ENCODE assay signal across 8 cellular contexts in genomic region chr1:52926864-52927218, GRCh38. TPM values are rescaled to one million over a fixed set of nuclear protein-coding genes. Genes with fewer than 3 reads are reported as not detected.
A peak's percentile ranks its signal among the peaks of the same experiment; 100 is the strongest.
DNase-seq lines count a peak whose midpoint lies in the region; ATAC-seq and TF ChIP-seq lines count a peak whose summit lies in the region.

No MANE protein-coding gene starts in this region.

- H3K23ac ChIP-seq in mesenchymal stem cell (ENCODE audit: low read length in 2 of 2), result no peak overlapping the region

- peak overlapping the region; percentile 4 for H2BK120ac ChIP-seq in mesenchymal stem cell (ENCODE audit: low read depth, low read length)

- no peaks in the 10 kb centered on the region for H3K9me2 ChIP-seq in GM23338 (ENCODE audit: insufficient read depth)

- peak overlapping the region; percentile 74 for H3K4me3 Mint-ChIP-seq in GM23338

- H3K9me3 Mint-ChIP-seq in GM23338, result peaks cover 2% of the 10 kb centered on the region; the same call in 1 of the 3 replicates

- H3K79me2 ChIP-seq in GM23338 (replicated peaks; ENCODE audit: insufficient read depth), result no peaks in the 10 kb centered on the region

- no peak overlapping the region for H3K27ac Mint-ChIP-seq in GM23338

- WGBS in mesenchymal stem cell, result 33% methylated on average over 11 of the region's 13 CpGs

- H3K4me1 Mint-ChIP-seq in GM23338, result peaks cover 6% of the 10 kb centered on the region

- H3K9me3 ChIP-seq in A673 (ENCODE audit: low read depth, low read length, poor library complexity, severe bottlenecking) (no peaks in the 10 kb centered on the region), ascending aorta (no peaks in the 10 kb centered on the region), mesenchymal stem cell (ENCODE audit: control insufficient read depth, low read length) (no peaks in the 10 kb centered on the region)

- H3K4ac ChIP-seq in mesenchymal stem cell (ENCODE audit: low read depth in 1 of 2, low read length in 2 of 2), result peak overlapping the region in 1 of 2 experiments; percentile 62

- no peak overlapping the region for H3K14ac ChIP-seq in mesenchymal stem cell (ENCODE audit: low read length in 2 of 2)

- no peak overlapping the region for H3K27ac ChIP-seq in A673 (ENCODE audit: low read depth, low read length, poor library complexity, severe bottlenecking)
- H3K27ac ChIP-seq in GM23338 (ENCODE audit: low read depth), result no peak overlapping the region
- peak overlapping the region; percentile 72 to 75 for H3K27ac ChIP-seq in ascending aorta
- H3K27ac ChIP-seq in mesenchymal stem cell (ENCODE audit: low read length, poor library complexity, severe bottlenecking), result no peak overlapping the region

- H2BK12ac ChIP-seq in mesenchymal stem cell (ENCODE audit: low read length in 2 of 2), result peak overlapping the region in 1 of 2 experiments; percentile 90

- TF ChIP-seq CTCF in A673 (conservative IDR thresholded peaks at IDR 0.05; ENCODE audit: low read depth, low read length) (no peak), GM23338 (conservative IDR thresholded peaks at IDR 0.05; ENCODE audit: low read depth in 2 of 2) (no peak), ascending aorta (IDR thresholded peaks at IDR 0.05) (no peak)

- H3K4me3 ChIP-seq in A673 (ENCODE audit: low read depth, low read length, poor library complexity, severe bottlenecking) (peak overlapping the region; percentile 78), GM23338 (peak overlapping the region; percentile 84), ascending aorta (peak overlapping the region; percentile 50 to 73), mesenchymal stem cell (ENCODE audit: insufficient read depth in 1 of 2, low read depth in 1 of 2, low read length in 2 of 2) (peak overlapping the region; percentile 51 to 96)

- H3K4me2 ChIP-seq in GM23338 (peak overlapping the region; percentile 97), mesenchymal stem cell (ENCODE audit: low read length, poor library complexity, severe bottlenecking) (peak overlapping the region; percentile 90)

- no peaks in the 10 kb centered on the region for H3K36me3 ChIP-seq in A673 (ENCODE audit: insufficient read depth, low read length, poor library complexity, severe bottlenecking)
- no peaks in the 10 kb centered on the region for H3K36me3 ChIP-seq in GM23338 (ENCODE audit: insufficient read depth)
- H3K36me3 ChIP-seq in ascending aorta, result no peaks in the 10 kb centered on the region
- peaks cover 0 to 3% of the 10 kb centered on the region in 2 experiments for H3K36me3 ChIP-seq in mesenchymal stem cell (ENCODE audit: control insufficient read depth in 1 of 2, insufficient read depth in 2 of 2, low read depth in 1 of 2, low read length in 2 of 2)

- CTCF ChIA-PET in A673 (lab: Charles Lee), result interaction anchor here (0.6 to 0.7 kb wide), 2 partner anchors 15 to 49 kb away, joined by 3 to 4 read pairs; no protein-coding TSS in a partner anchor

- DNase-seq in A673 (ENCODE audit: low spot score), result no peak
- DNase-seq in GM23338 (ENCODE audit: low spot score), result no peak
- DNase-seq in ascending aorta (ENCODE audit: low spot score in 2 of 2), result no peak
- no peak for DNase-seq in mesenchymal stem cell
- no peak for DNase-seq in kidney tubule cell (ENCODE audit: low spot score)
- no peak for DNase-seq in NCI-H1436 (lab: John Stamatoyannopoulos, UW)
- DNase-seq in activated CD4-positive, alpha-beta T cell treated with anti-CD3 and anti-CD28 coated beads for 48 hours, result no peak

- H2AK5ac ChIP-seq in mesenchymal stem cell (ENCODE audit: low read length, severe bottlenecking), result no peak overlapping the region

- peaks cover 13% of the 10 kb centered on the region for H3K79me1 ChIP-seq in mesenchymal stem cell (replicated peaks; ENCODE audit: low read length, poor library complexity, severe bottlenecking)

- intact Hi-C loops in A673 (cut with micrococcal nuclease; ENCODE audit: unreplicated experiment), result no loop called here
- intact Hi-C loops in ascending aorta (cut with DNase I), result loop anchor here (5.0 to 10.0 kb wide), 4 partner anchors 202 to 562 kb away; partner anchors contain the start of genes CC2D1B, CPT2, ORC1 and PRPF38A

- H4K8ac ChIP-seq in mesenchymal stem cell (ENCODE audit: low read length), result peak overlapping the region; percentile 88

- ATAC-seq in GM23338 (no peak), GM18517 (IDR thresholded peaks at IDR 0.05; ENCODE audit: unreplicated experiment) (no peak)

- H3K27me3 ChIP-seq in A673 (replicated peaks; ENCODE audit: insufficient read depth, low read depth, low read length, poor library complexity) (no peaks in the 10 kb centered on the region), GM23338 (ENCODE audit: insufficient read depth) (peaks cover 61% of the 10 kb centered on the region), ascending aorta (no peaks in the 10 kb centered on the region), mesenchymal stem cell (ENCODE audit: control insufficient read depth in 1 of 2, insufficient read depth in 1 of 2, low read length in 2 of 2) (no peaks in the 10 kb centered on the region)

- peak overlapping the region; percentile 75 for H3K9ac ChIP-seq in mesenchymal stem cell (ENCODE audit: low read length)

- H3F3A ChIP-seq in GM23338 (replicated peaks; ENCODE audit: low read depth), result no peaks in the 10 kb centered on the region

- peaks cover 48% of the 10 kb centered on the region for H3K27me3 Mint-ChIP-seq in GM23338 (ENCODE audit: insufficient read depth, low read depth, poor library complexity)

- no TSS peak for BruUV-seq in A673 (replicated peaks; lab: Mats Ljungman, UMichigan)

- H2AFZ ChIP-seq in GM23338 (peak overlapping the region; percentile 100), mesenchymal stem cell (ENCODE audit: low read depth, low read length) (peak overlapping the region; percentile 96)

- peak overlapping the region; percentile 64 for H4K91ac ChIP-seq in mesenchymal stem cell (ENCODE audit: low read length)

- H3K36me3 Mint-ChIP-seq in GM23338 (ENCODE audit: low read depth), result no peaks in the 10 kb centered on the region; the same call in 2 of the 3 replicates

- no peaks in the 10 kb centered on the region for H4K20me1 ChIP-seq in GM23338 (replicated peaks; ENCODE audit: insufficient read depth)

- POLR2A ChIA-PET in A673 (lab: Charles Lee; ENCODE audit: low non-redundant PET), result no interaction called here

- peak overlapping the region in 1 of 2 experiments; percentile 93 for H3K18ac ChIP-seq in mesenchymal stem cell (ENCODE audit: low read depth in 1 of 2, low read length in 2 of 2)

- H2BK15ac ChIP-seq in mesenchymal stem cell (ENCODE audit: low read depth, poor library complexity, severe bottlenecking), result no peak overlapping the region

- H3K4me1 ChIP-seq in A673 (ENCODE audit: insufficient read depth, low read length, poor library complexity, severe bottlenecking) (peaks cover 8% of the 10 kb centered on the region), GM23338 (ENCODE audit: insufficient read depth) (0 out of 2 replicates have a peak, but pooled peaks cover 5% of the 10 kb centered on the region), ascending aorta (peaks cover 0 to 8% of the 10 kb centered on the region in 2 donors), mesenchymal stem cell (ENCODE audit: control insufficient read depth, insufficient read depth, low read depth, low read length) (peaks cover 8% of the 10 kb centered on the region)

- H2BK5ac ChIP-seq in mesenchymal stem cell (ENCODE audit: low read depth, low read length, poor library complexity, severe bottlenecking), result no peak overlapping the region

TF ChIP-seq in GM23338, 12 proteins besides CTCF, POLR2A, EP300 and RAD21 (continues in another document):
- TF ChIP-seq EZH2 (IDR thresholded peaks at IDR 0.05; ENCODE audit: low read depth, unreplicated experiment) (no peak), STAT1 (IDR thresholded peaks at IDR 0.05; ENCODE audit: unreplicated experiment) (no peak), ZNF331 (CRISPR knock-in tag; IDR thresholded peaks at IDR 0.05; ENCODE audit: low read depth) (no peak), POLR2AphosphoS5 (IDR thresholded peaks at IDR 0.05; ENCODE audit: low read depth) (no peak), REST (IDR thresholded peaks at IDR 0.05; ENCODE audit: unreplicated experiment) (no peak), CREB1 (CRISPR knock-in tag; IDR thresholded peaks at IDR 0.05; ENCODE audit: low read depth) (no peak)

RNA-seq across cellular contexts. Expression of gene SCP2, which starts 0.2 kb away (rescaled TPM):
- 73.2 and 83.4 TPM in 2 replicates for total RNA-seq in A673 (2021)
- total RNA-seq in GM23338 (2014; rRNA removed; shearing (Covaris generic)), result 59.8 and 66.3 TPM in 2 replicates
- 95.3 and 116 TPM in 2 replicates for polyA plus RNA-seq in GM23338 (2016; fragmentation: Nextera tagmentation; extraction: Ambion mirVana)
- 26.3 TPM for total RNA-seq in ascending aorta
- 96.1 TPM for polyA plus RNA-seq in mesenchymal stem cell (2013, experiment 1 of 2)
- 109 TPM for polyA plus RNA-seq in mesenchymal stem cell (2013, experiment 2 of 2)

RNA-seq across cellular contexts. Expression of gene ECHDC2, which starts 5.3 kb away (rescaled TPM):
- 7.4 and 14.6 TPM in 2 replicates for total RNA-seq in A673 (2021)
- total RNA-seq in GM23338 (2014; rRNA removed; shearing (Covaris generic)), result 16.7 and 17.8 TPM in 2 replicates
- 17.0 and 20.6 TPM in 2 replicates for polyA plus RNA-seq in GM23338 (2016; fragmentation: Nextera tagmentation; extraction: Ambion mirVana)
- total RNA-seq in ascending aorta, result 127 TPM
- 55.9 TPM for polyA plus RNA-seq in mesenchymal stem cell (2013, experiment 1 of 2)
- polyA plus RNA-seq in mesenchymal stem cell (2013, experiment 2 of 2), result 52.3 TPM

Comparison
In these comparisons a context has a peak if more than half of its experiments do, and no peak if none do; other contexts are left out.
1. H3K27ac ChIP-seq: peak in ascending aorta (2 of 2); none in A673 (single experiment), GM23338 (single experiment) and mesenchymal stem cell (single experiment).
2. Peak in every context shown above with its lines, with median percentiles within 50 percentile points of each other: H3K4me3 ChIP-seq.